12 cellular contexts compared by ENCODE assay signal in the genomic region with DNA sequence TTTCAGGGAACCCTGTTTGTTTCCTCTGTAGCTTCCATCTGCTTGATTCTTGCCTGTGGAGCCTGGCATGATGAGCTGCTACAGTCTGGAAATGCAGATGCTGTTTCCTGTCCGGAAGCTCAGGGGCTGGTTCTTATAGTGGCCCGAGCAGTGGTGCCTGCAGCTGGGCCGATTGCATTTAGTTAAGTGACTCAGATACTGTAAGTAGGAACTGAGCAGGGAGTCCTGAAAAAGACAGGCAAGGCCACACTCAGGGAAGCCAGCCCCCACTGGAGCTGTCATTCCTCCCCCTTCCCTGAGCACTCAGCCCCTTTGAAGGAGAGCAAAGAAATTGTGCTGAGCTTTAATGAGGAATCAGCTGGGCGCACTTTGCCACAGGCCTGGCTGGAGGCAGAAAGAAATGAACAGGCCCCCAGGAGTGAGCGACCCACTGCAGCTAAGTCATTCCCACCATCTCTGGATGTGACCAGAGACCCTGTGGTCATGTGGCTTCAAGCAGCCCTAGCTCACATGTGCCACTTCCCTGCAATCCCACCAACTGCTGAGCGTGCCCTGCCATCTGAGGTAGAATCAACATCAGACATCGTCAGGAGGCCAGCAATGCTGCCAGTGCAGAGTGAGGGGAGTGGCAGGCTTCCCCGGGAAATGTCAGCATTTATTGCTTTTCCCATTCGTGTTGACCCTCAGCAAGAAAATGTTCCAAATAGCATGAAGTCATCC.
DNase-seq lines count a peak whose midpoint lies in the region; ATAC-seq, FAIRE-seq and TF ChIP-seq lines count a peak whose summit lies in the region.
"Had no signal": no experiment of that assay in that cellular context is flagged by ENCODE, and none has a peak within 500 bp of the region (broad histone marks: within the 10 kb centered on the region; RNA-seq: fewer than 3 reads in every experiment).

No MANE protein-coding gene starts in this region.

- H2AFZ ChIP-seq in GM23248, result no peak overlapping the region

- no peak for FAIRE-seq in RCC 7860 (lab: Jason Lieb, UNC)

- ATAC-seq in left ventricle myocardium superior (peak; percentile 38), HG02610 (IDR thresholded peaks at IDR 0.05; ENCODE audit: unreplicated experiment) (no peak)
- ATAC-seq: activated T-cell treated with anti-CD3 and anti-CD28 coated beads, Interleukin-2, amount 50 U/mL, for 72 hours; stimulated activated naive B cell treated with anti-CD40 and anti-IgM and Interleukin-4, amounts not matched to agents 10 μg/mL and 1 μg/mL and 100 μg/mL, for 72 hours had no signal

- peak overlapping the region; percentile 53 for H3K9ac ChIP-seq in GM23248

- no peaks in the 10 kb centered on the region for H4K20me1 ChIP-seq in GM23248 (ENCODE audit: insufficient read depth)

- H3K4me1 ChIP-seq in GM23248 (ENCODE audit: insufficient read depth) (peaks cover 24% of the 10 kb centered on the region), sigmoid colon (peaks cover 0 to 29% (median 28%) of the 10 kb centered on the region in 4 donors)
- H3K4me1 ChIP-seq: adrenal gland had no signal

- H3K27ac ChIP-seq in GM23248 (peak overlapping the region; percentile 73), sigmoid colon (peak overlapping the region in 3 of 4 donors; percentile 40 to 73 (median 51))
- H3K27ac ChIP-seq: adrenal gland had no signal

- H3K27me3 ChIP-seq in GM23248 (replicated peaks; ENCODE audit: insufficient read depth) (no peaks in the 10 kb centered on the region), sigmoid colon (no peaks in the 10 kb centered on the region)
- H3K27me3 ChIP-seq: adrenal gland had no signal

- TF ChIP-seq EP300 in sigmoid colon (IDR thresholded peaks at IDR 0.05), result no peak

- DNase-seq in GM23248 (peak; percentile 73), RCC 7860 (ENCODE audit: low spot score) (peak; percentile 45), left ventricle myocardium superior (no peak), sigmoid colon (no peak), NOMO-1 (lab: John Stamatoyannopoulos, UW; ENCODE audit: unreplicated experiment in 2 of 2) (no peak), NCI-H1417 (lab: John Stamatoyannopoulos, UW) (no peak)
- DNase-seq: activated CD4-positive, alpha-beta T cell treated with anti-CD3 and anti-CD28 coated beads for 4 hours; activated T-cell treated with anti-CD3 and anti-CD28 coated beads, Interleukin-2, amount 50 U/mL, for 72 hours; adrenal gland; CD4-positive, alpha-beta T cell; stimulated activated naive B cell treated with anti-CD40 and anti-IgM and Interleukin-4, amounts not matched to agents 10 μg/mL and 1 μg/mL and 100 μg/mL, for 72 hours had no signal

- no peak for TF ChIP-seq CTCF in sigmoid colon (IDR thresholded peaks at IDR 0.05)

- H3K79me2 ChIP-seq in GM23248 (ENCODE audit: insufficient read depth), result peaks cover 33% of the 10 kb centered on the region

- in situ Hi-C loops in GM23248 (cut with MboI), result no loop called here

- 36 to 39% methylated on average over 9 of the region's 9 CpGs for WGBS in GM23248 (ENCODE audit: low coverage in 1 of 2, low lambda C conversion rate in 2 of 2, missing lambda C conversion rate in 2 of 2), 2 experiments
- 49 to 61% methylated on average over 9 of the region's 9 CpGs for whole genome bisulfite sequencing in sigmoid colon, 2 donors

- peaks cover 15% of the 10 kb centered on the region for H3F3A ChIP-seq in GM23248 (ENCODE audit: insufficient read depth)

- H3K9me3 ChIP-seq in GM23248 (ENCODE audit: low read depth) (no peaks in the 10 kb centered on the region), sigmoid colon (no peaks in the 10 kb centered on the region)
- H3K9me3 ChIP-seq: adrenal gland had no signal

- H3K9me2 ChIP-seq in GM23248 (ENCODE audit: insufficient read depth), result no peaks in the 10 kb centered on the region

- H3K4me2 ChIP-seq in GM23248 (ENCODE audit: unreplicated experiment), result peak overlapping the region; percentile 52

- peak overlapping the region; percentile 4; the same call in 1 of the 2 replicates for H3K4me3 ChIP-seq in GM23248
- H3K4me3 ChIP-seq in sigmoid colon, result no peak overlapping the region
- H3K4me3 ChIP-seq: adrenal gland had no signal

- 0 out of 2 replicates have a peak, but pooled peaks cover 5% of the 10 kb centered on the region for H3K36me3 ChIP-seq in GM23248 (ENCODE audit: low read depth)
- no peaks in the 10 kb centered on the region for H3K36me3 ChIP-seq in sigmoid colon
- H3K36me3 ChIP-seq: adrenal gland had no signal

- no peak for TF ChIP-seq POLR2A in sigmoid colon (IDR thresholded peaks at IDR 0.05)

- intact Hi-C loops in left ventricle myocardium superior (cut with micrococcal nuclease) (no loop called here), sigmoid colon (cut with DNase I) (loop anchor here (1.0 to 5.0 kb wide), 2 partner anchors 94 to 132 kb away; no protein-coding TSS in a partner anchor)

Comparison
In these comparisons a context has a peak if more than half of its experiments do, and no peak if none do; other contexts are left out.
1. DNase-seq: peak in GM23248 (single experiment) and RCC 7860 (single experiment); none in left ventricle myocardium superior (single experiment), sigmoid colon (single experiment), NOMO-1 (0 of 2) and NCI-H1417 (0 of 3).